ENCODE assay signal across 1 cellular context in genomic region chr2:88196490-88197087, GRCh38.
TF ChIP-seq lines count a peak whose summit lies in the region.

No MANE protein-coding gene starts in this region.

TF ChIP-seq in H1, 55 proteins besides CTCF, POLR2A, EP300 and RAD21:
- TF ChIP-seq BRCA1 (IDR thresholded peaks at IDR 0.05; ENCODE audit: low read depth, low read length): no peak
- no peak for TF ChIP-seq HDAC2 (IDR thresholded peaks at IDR 0.05; ENCODE audit: borderline replicate concordance in 1 of 2, low read depth in 2 of 2, low read length in 2 of 2)
- no peak for TF ChIP-seq SAP30 (IDR thresholded peaks at IDR 0.05; ENCODE audit: insufficient read depth, insufficient replicate concordance, low read length)
- TF ChIP-seq CHD2 (IDR thresholded peaks at IDR 0.05; ENCODE audit: low read length): no peak
- TF ChIP-seq CHD7 (IDR thresholded peaks at IDR 0.05; ENCODE audit: insufficient replicate concordance, low read length): no peak
